11 cellular contexts compared by ENCODE assay signal in genomic region chr14:55077155-55077554, GRCh38. TPM values are rescaled to one million over a fixed set of nuclear protein-coding genes. Genes with fewer than 3 reads are reported as not detected.
DNase-seq lines count a peak whose midpoint lies in the region; ATAC-seq and TF ChIP-seq lines count a peak whose summit lies in the region.
"Had no signal": no experiment of that assay in that cellular context is flagged by ENCODE, and none has a peak within 500 bp of the region (broad histone marks: within the 10 kb centered on the region; RNA-seq: fewer than 3 reads in every experiment).

No MANE protein-coding gene starts in this region.

- H3K4me1 Mint-ChIP-seq in activated CD4-positive, alpha-beta T cell treated with anti-CD3 and anti-CD28 coated beads, Interleukin-2, amount 10 ng/mL, durations not matched to agents 7 days and 5 days, result peaks cover 25% of the 10 kb centered on the region

- H3K4me3 ChIP-seq in PC-3 (ENCODE audit: low read length) (no peak overlapping the region), stomach (no peak overlapping the region)
- H3K4me3 ChIP-seq: HAP-1 had no signal

- H3K9me3 Mint-ChIP-seq in activated CD4-positive, alpha-beta T cell treated with anti-CD3 and anti-CD28 coated beads, Interleukin-2, amount 10 ng/mL, durations not matched to agents 7 days and 5 days, result no peaks in the 10 kb centered on the region

- no peaks in the 10 kb centered on the region for H4K20me1 ChIP-seq in PC-3 (ENCODE audit: low read length)

- no peak overlapping the region for H3K27ac Mint-ChIP-seq in activated CD4-positive, alpha-beta T cell treated with anti-CD3 and anti-CD28 coated beads, Interleukin-2, amount 10 ng/mL, durations not matched to agents 7 days and 5 days

- no peak for TF ChIP-seq EP300 in stomach (IDR thresholded peaks at IDR 0.05)

- no peak for TF ChIP-seq POLR2A in stomach (IDR thresholded peaks at IDR 0.05)

- intact Hi-C loops in PC-3 (cut with micrococcal nuclease), result no loop called here
- intact Hi-C loops in stomach (cut with DNase I; ENCODE audit: low total_unique reads), result no loop called here

- TF ChIP-seq CTCF in PC-3 (conservative IDR thresholded peaks at IDR 0.05; ENCODE audit: low read depth, low read length), result no peak
- no peak for TF ChIP-seq CTCF in stomach (IDR thresholded peaks at IDR 0.05)

- no peaks in the 10 kb centered on the region for H3K27me3 Mint-ChIP-seq in activated CD4-positive, alpha-beta T cell treated with anti-CD3 and anti-CD28 coated beads, Interleukin-2, amount 10 ng/mL, durations not matched to agents 7 days and 5 days

- no peak overlapping the region for H3K4me3 Mint-ChIP-seq in activated CD4-positive, alpha-beta T cell treated with anti-CD3 and anti-CD28 coated beads, Interleukin-2, amount 10 ng/mL, durations not matched to agents 7 days and 5 days

- DNase-seq in activated CD4-positive, alpha-beta T cell treated with anti-CD3 and anti-CD28 coated beads, Interleukin-2, amount 10 ng/mL, durations not matched to agents 7 days and 5 days, result peak; percentile 25
- DNase-seq in activated CD4-positive, alpha-beta T cell treated with anti-CD3 and anti-CD28 coated beads for 4 hours, result no peak
- DNase-seq in PC-3, result peak; percentile 44
- DNase-seq in epithelial cell of prostate (ENCODE audit: low read depth, low spot score), result no peak
- peak; percentile 50 for DNase-seq in stomach
- DNase-seq in NCI-H187 treated with DMSO at 0.1 percent for 48 hours (lab: John Stamatoyannopoulos, UW), result no peak
- DNase-seq: caudate nucleus, hippocampal formation had no signal

- H3K9ac ChIP-seq in PC-3 (ENCODE audit: low read length), result no peak overlapping the region

- peak; percentile 33 for ATAC-seq in PC-3
- no peak for ATAC-seq in HG02763 (IDR thresholded peaks at IDR 0.05; ENCODE audit: unreplicated experiment)
- ATAC-seq in HG02678 (IDR thresholded peaks at IDR 0.05; ENCODE audit: unreplicated experiment), result no peak

- POLR2A ChIA-PET in activated CD4-positive, alpha-beta T cell treated with anti-CD3 and anti-CD28 coated beads, Interleukin-2, amount 10 ng/mL, durations not matched to agents 7 days and 5 days (lab: Charles Lee), result no interaction called here
- POLR2A ChIA-PET in PC-3 (lab: Charles Lee; ENCODE audit: unreplicated experiment), result no interaction called here

- H3F3A ChIP-seq in PC-3 (ENCODE audit: low read length, unreplicated experiment), result peaks cover 4% of the 10 kb centered on the region

- no TSS peak for BruUV-seq in PC-3 (replicated peaks; lab: Mats Ljungman, UMichigan)

- H3K9me3 ChIP-seq in PC-3 (ENCODE audit: low read length), result no peaks in the 10 kb centered on the region
- no peaks in the 10 kb centered on the region for H3K9me3 ChIP-seq in stomach
- H3K9me3 ChIP-seq: HAP-1 had no signal

- no peaks in the 10 kb centered on the region for H3K36me3 Mint-ChIP-seq in activated CD4-positive, alpha-beta T cell treated with anti-CD3 and anti-CD28 coated beads, Interleukin-2, amount 10 ng/mL, durations not matched to agents 7 days and 5 days (ENCODE audit: low read depth)

- no peak overlapping the region for H2AFZ ChIP-seq in PC-3 (ENCODE audit: low read length)

- CTCF ChIA-PET in activated CD4-positive, alpha-beta T cell treated with anti-CD3 and anti-CD28 coated beads, Interleukin-2, amount 10 ng/mL, durations not matched to agents 7 days and 5 days (lab: Charles Lee), result interaction anchor here (1.3 to 3.0 kb wide), 3 partner anchors 11 to 26 kb away, joined by 3 to 15 read pairs (median 11); partner anchors contain the start of gene MAPK1IP1L
- CTCF ChIA-PET in PC-3 (lab: Charles Lee), result interaction anchor here (0.8 kb wide), 1 partner anchor 26 kb away, joined by 4 read pairs; no protein-coding TSS in a partner anchor

- no peaks in the 10 kb centered on the region for H3K79me2 ChIP-seq in PC-3 (ENCODE audit: low read length)

- no peaks in the 10 kb centered on the region for H3K27me3 ChIP-seq in PC-3 (ENCODE audit: low read length)
- H3K27me3 ChIP-seq in stomach, result no peaks in the 10 kb centered on the region

- H3K36me3 ChIP-seq in PC-3 (ENCODE audit: low read depth, low read length) (no peaks in the 10 kb centered on the region), stomach (no peaks in the 10 kb centered on the region)
- H3K36me3 ChIP-seq: HAP-1 had no signal

- H3K27ac ChIP-seq in PC-3 (ENCODE audit: low read length) (no peak overlapping the region), epithelial cell of prostate (peak overlapping the region; percentile 82), stomach (peak overlapping the region; percentile 73 to 87 (median 77))

- no peaks in the 10 kb centered on the region for H3K9me2 ChIP-seq in PC-3 (replicated peaks; ENCODE audit: low read length)

- H3K4me1 ChIP-seq in PC-3 (ENCODE audit: insufficient read depth, low read length) (peaks cover 3% of the 10 kb centered on the region; the same call in 1 of the 2 replicates), stomach (peaks cover 0 to 32% (median 19%) of the 10 kb centered on the region in 4 donors)

- WGBS in stomach, 5 donors, result 68 to 79% (median 71%) methylated on average over 5 of the region's 5 CpGs

- no peak overlapping the region for H3K4me2 ChIP-seq in PC-3 (ENCODE audit: low read length)

RNA-seq across cellular contexts. Expression of gene MAPK1IP1L, which starts 25.7 kb away (rescaled TPM):
- 100 to 1,000 TPM in 1 of 2 experiments, 10 to 100 TPM in 1; 94.3 to 118 TPM for total RNA-seq in activated CD4-positive, alpha-beta T cell treated with anti-CD3 and anti-CD28 coated beads, Interleukin-2, amount 10 ng/mL, durations not matched to agents 7 days and 5 days
- 73.9 and 75.9 TPM in 2 replicates for total RNA-seq in PC-3 (2014; rRNA removed)
- total RNA-seq in stomach, result 10 to 100 TPM in 4 of 5 donors, 1 to 10 TPM in 1; 7.0 to 53.1 (median 29.9) TPM
- polyA plus RNA-seq in stomach, result 10 to 100 TPM; 22.9 to 50.9 (median 27.2) TPM

RNA-seq across cellular contexts. Expression of gene SOCS4, which starts 50.1 kb away (rescaled TPM):
- total RNA-seq in activated CD4-positive, alpha-beta T cell treated with anti-CD3 and anti-CD28 coated beads, Interleukin-2, amount 10 ng/mL, durations not matched to agents 7 days and 5 days, result 10 to 100 TPM; 29.9 to 30.3 TPM
- total RNA-seq in PC-3 (2014; rRNA removed) (21.9 and 22.5 TPM in 2 replicates), stomach (10 to 100 TPM in 4 of 5 donors, 1 to 10 TPM in 1; 4.3 to 29.2 (median 18.1) TPM)
- 1 to 10 TPM; 4.1 to 8.4 (median 7.1) TPM for polyA plus RNA-seq in stomach

RNA-seq across cellular contexts. Expression of gene WDHD1, which starts 50.3 kb away (rescaled TPM):
- total RNA-seq in activated CD4-positive, alpha-beta T cell treated with anti-CD3 and anti-CD28 coated beads, Interleukin-2, amount 10 ng/mL, durations not matched to agents 7 days and 5 days, result 10 to 100 TPM; 37.5 to 44.1 TPM
- 45.9 and 47.1 TPM in 2 replicates for total RNA-seq in PC-3 (2014; rRNA removed)
- total RNA-seq in stomach, result 10 to 100 TPM in 1 of 5 donors, 1 to 10 TPM in 1, under 1 TPM in 2, not detected in 1; 0.29 to 15.6 (median 4.4) TPM
- 1 to 10 TPM in 2 of 3 donors, under 1 TPM in 1; 0.87 to 1.6 (median 1.2) TPM for polyA plus RNA-seq in stomach

RNA-seq across cellular contexts. Expression of gene LGALS3, which starts 51.9 kb away (rescaled TPM):
- total RNA-seq in activated CD4-positive, alpha-beta T cell treated with anti-CD3 and anti-CD28 coated beads, Interleukin-2, amount 10 ng/mL, durations not matched to agents 7 days and 5 days, result 10 to 100 TPM; 39.1 to 41.6 TPM
- total RNA-seq in PC-3 (2014; rRNA removed) (317 and 333 TPM in 2 replicates), stomach (100 to 1,000 TPM; 163 to 275 (median 222) TPM)
- 100 to 1,000 TPM; 415 to 676 (median 423) TPM for polyA plus RNA-seq in stomach

Comparison
In these comparisons a context has a peak if more than half of its experiments do, and no peak if none do; other contexts are left out.
1. DNase-seq: peak in activated CD4-positive, alpha-beta T cell treated with anti-CD3 and anti-CD28 coated beads, Interleukin-2, amount 10 ng/mL, durations not matched to agents 7 days and 5 days (single experiment), PC-3 (single experiment) and stomach (single experiment); none in activated CD4-positive, alpha-beta T cell treated with anti-CD3 and anti-CD28 coated beads for 4 hours (0 of 2), epithelial cell of prostate (single experiment) and NCI-H187 treated with DMSO at 0.1 percent for 48 hours (single experiment).